8 cellular contexts compared by ENCODE assay signal in the genomic region with DNA sequence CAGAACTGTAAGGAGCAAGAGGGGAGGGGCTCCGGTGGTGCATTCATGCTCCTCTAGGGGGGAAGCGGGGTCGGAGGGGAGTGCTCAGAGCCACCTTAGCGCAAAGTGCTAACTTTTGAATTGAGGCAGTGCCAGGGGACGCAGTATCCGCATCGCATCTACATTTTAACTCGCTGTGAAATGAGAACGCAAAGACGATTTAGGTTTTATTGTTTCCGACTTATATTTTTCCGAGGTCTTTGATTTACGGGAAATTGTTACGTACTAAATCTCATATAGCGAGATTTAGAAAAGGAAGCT. TPM values are rescaled to one million over a fixed set of nuclear protein-coding genes. Genes with fewer than 3 reads are reported as not detected.
DNase-seq lines count a peak whose midpoint lies in the region; ATAC-seq, FAIRE-seq and TF ChIP-seq lines count a peak whose summit lies in the region.

No MANE protein-coding gene starts in this region.

- H3K4me1 Mint-ChIP-seq in CD8-positive, alpha-beta memory T cell, result peaks cover 23 to 44% (median 33%) of the 10 kb centered on the region in 3 donors
- H3K4me1 Mint-ChIP-seq in osteocyte (ENCODE audit: unreplicated experiment), result peaks cover 41% of the 10 kb centered on the region

- POLR2A ChIA-PET in CD8-positive, alpha-beta memory T cell (lab: Charles Lee), result interaction anchor here (1.2 to 3.0 kb wide), 4 partner anchors 101 to 950 kb away, joined by 3 to 27 read pairs (median 4); a partner anchor contains a TSS
- POLR2A ChIA-PET in endothelial cell of umbilical vein (lab: Charles Lee), result interaction anchor here (0.8 kb wide), 1 partner anchor 29 kb away, joined by 5 read pairs; no protein-coding TSS in a partner anchor

- peak overlapping the region; percentile 94 for H3K4me3 ChIP-seq in CD8-positive, alpha-beta memory T cell (ENCODE audit: low read length)
- H3K4me3 ChIP-seq in endothelial cell of umbilical vein (replicated peaks in 1 of 3; ENCODE audit: insufficient read depth in 1 of 3, low read depth in 1 of 3, low read length in 3 of 3), result peak overlapping the region; percentile 65 to 94 (median 68)

- peaks cover 2 to 8% of the 10 kb centered on the region in 2 donors for H3K27me3 Mint-ChIP-seq in CD8-positive, alpha-beta memory T cell
- peaks cover 10% of the 10 kb centered on the region for H3K27me3 Mint-ChIP-seq in osteocyte (ENCODE audit: unreplicated experiment)

- no peaks in the 10 kb centered on the region for H3K27me3 ChIP-seq in CD8-positive, alpha-beta memory T cell (ENCODE audit: insufficient read depth, low read length, poor library complexity, severe bottlenecking)
- peaks cover 0 to 8% of the 10 kb centered on the region in 2 experiments for H3K27me3 ChIP-seq in endothelial cell of umbilical vein (ENCODE audit: control insufficient read depth in 2 of 2, insufficient read depth in 2 of 2, low read length in 2 of 2)

- DNase-seq in CD8-positive, alpha-beta memory T cell, result no peak
- DNase-seq in endothelial cell of umbilical vein (ENCODE audit: low read depth, low spot score), result no peak
- no peak for DNase-seq in osteocyte (ENCODE audit: extremely low spot score, unreplicated experiment)
- DNase-seq in ecto neural progenitor cell (ENCODE audit: low spot score), result no peak
- DNase-seq in kidney tubule cell (ENCODE audit: low spot score), result no peak
- DNase-seq in NCI-H2171 treated with DMSO at 0.1 percent for 48 hours (lab: John Stamatoyannopoulos, UW), result no peak

- H4K20me1 ChIP-seq in endothelial cell of umbilical vein (replicated peaks; ENCODE audit: control insufficient read depth, extremely low read depth, insufficient read depth, low read length), result no peaks in the 10 kb centered on the region

- peak overlapping the region; percentile 92 to 98 (median 97) for H3K4me3 Mint-ChIP-seq in CD8-positive, alpha-beta memory T cell
- H3K4me3 Mint-ChIP-seq in osteocyte (ENCODE audit: unreplicated experiment), result peak overlapping the region; percentile 98

- intact Hi-C loops in endothelial cell of umbilical vein (cut with micrococcal nuclease), result loop anchor here (1.0 to 2.0 kb wide), 8 partner anchors 15 to 718 kb away; a partner anchor contains a TSS

- dilution Hi-C loops in endothelial cell of umbilical vein (cut with MboI; ENCODE audit: extremely low pct_ligation_motif_present, low sequenced_read_pairs), result no loop called here

- peaks cover 9% of the 10 kb centered on the region for H3K79me2 ChIP-seq in endothelial cell of umbilical vein (ENCODE audit: control insufficient read depth, insufficient read depth, low read length)

- peak overlapping the region; percentile 99 for H3K4me2 ChIP-seq in endothelial cell of umbilical vein (ENCODE audit: insufficient read depth, low read length)

- peak overlapping the region; percentile 93 to 99 (median 98) for H3K27ac Mint-ChIP-seq in CD8-positive, alpha-beta memory T cell
- H3K27ac Mint-ChIP-seq in osteocyte (ENCODE audit: unreplicated experiment), result peak overlapping the region; percentile 98

- TF ChIP-seq CTCF in endothelial cell of umbilical vein (IDR thresholded peaks at IDR 0.05; ENCODE audit: extremely low read depth in 1 of 2, insufficient read depth in 1 of 2, low read depth in 1 of 2, low read length in 2 of 2), result peak in 1 of 2 donors; percentile 14
- no peak for TF ChIP-seq CTCF in osteocyte (IDR thresholded peaks at IDR 0.05)

- H3K9me3 ChIP-seq in CD8-positive, alpha-beta memory T cell (ENCODE audit: low read length), result no peaks in the 10 kb centered on the region
- H3K9me3 ChIP-seq in endothelial cell of umbilical vein (replicated peaks; ENCODE audit: control insufficient read depth, insufficient read depth, low read length), result no peaks in the 10 kb centered on the region

- H3K36me3 Mint-ChIP-seq in CD8-positive, alpha-beta memory T cell, result peaks cover 0 to 10% (median 0%) of the 10 kb centered on the region in 3 donors
- H3K36me3 Mint-ChIP-seq in osteocyte (ENCODE audit: unreplicated experiment), result peaks cover 3% of the 10 kb centered on the region

- peaks cover 19% of the 10 kb centered on the region for H3K4me1 ChIP-seq in CD8-positive, alpha-beta memory T cell (ENCODE audit: insufficient read depth, low read length)
- H3K4me1 ChIP-seq in endothelial cell of umbilical vein (ENCODE audit: control insufficient read depth, extremely low read depth, insufficient read depth, low read length), result peaks cover 9% of the 10 kb centered on the region

- CTCF ChIA-PET in CD8-positive, alpha-beta memory T cell (lab: Charles Lee), result no interaction called here
- CTCF ChIA-PET in endothelial cell of umbilical vein (lab: Charles Lee), result interaction anchor here (1.3 to 2.8 kb wide), 3 partner anchors 15 to 101 kb away, joined by 4 to 10 read pairs (median 8); no protein-coding TSS in a partner anchor

- FAIRE-seq in endothelial cell of umbilical vein (lab: Jason Lieb, UNC), result no peak

- TF ChIP-seq POLR2A in endothelial cell of umbilical vein (IDR thresholded peaks at IDR 0.05; ENCODE audit: low read depth, low read length), result no peak

- no peaks in the 10 kb centered on the region for H3K9me3 Mint-ChIP-seq in CD8-positive, alpha-beta memory T cell
- H3K9me3 Mint-ChIP-seq in osteocyte (ENCODE audit: unreplicated experiment), result no peaks in the 10 kb centered on the region

- ATAC-seq in GM21360 (IDR thresholded peaks at IDR 0.05; ENCODE audit: unreplicated experiment), result no peak

- H3K9me1 ChIP-seq in endothelial cell of umbilical vein (replicated peaks; ENCODE audit: control insufficient read depth, extremely low read depth, insufficient read depth, low read length), result no peaks in the 10 kb centered on the region

- H3K9ac ChIP-seq in endothelial cell of umbilical vein (replicated peaks; ENCODE audit: extremely low read depth, insufficient read depth, low read length), result peak overlapping the region; percentile 81

- H2AFZ ChIP-seq in endothelial cell of umbilical vein (ENCODE audit: low read depth, low read length), result peak overlapping the region; percentile 16

- H3K36me3 ChIP-seq in CD8-positive, alpha-beta memory T cell (ENCODE audit: insufficient read depth, low read length), result no peaks in the 10 kb centered on the region
- no peaks in the 10 kb centered on the region for H3K36me3 ChIP-seq in endothelial cell of umbilical vein (ENCODE audit: control insufficient read depth in 2 of 2, extremely low read depth in 1 of 2, insufficient read depth in 2 of 2, low read length in 2 of 2)

- no TSS peak for BruUV-seq in endothelial cell of umbilical vein (replicated peaks; lab: Mats Ljungman, UMichigan)

- H3K27ac ChIP-seq in CD8-positive, alpha-beta memory T cell (ENCODE audit: low read depth, low read length), result peak overlapping the region; percentile 90
- peak overlapping the region; percentile 54 for H3K27ac ChIP-seq in endothelial cell of umbilical vein (ENCODE audit: insufficient read depth, low read depth, low read length)

TF ChIP-seq in PFSK-1, 5 proteins besides CTCF, POLR2A, EP300 and RAD21:
- peak; percentile 17; the same call in 1 of the 2 replicates for TF ChIP-seq SIN3A (IDR thresholded peaks at IDR 0.05; ENCODE audit: borderline replicate concordance, insufficient read depth, low read length)
- no peak for TF ChIP-seq FOXP2 (optimal IDR thresholded peaks at IDR 0.05; ENCODE audit: borderline replicate concordance, extremely low read depth, extremely low read length, insufficient read depth)
TF ChIP-seq in PFSK-1: peak in this region for 1.

TF ChIP-seq in endothelial cell of umbilical vein, 7 proteins besides CTCF, POLR2A, EP300 and RAD21:
- TF ChIP-seq FOS (IDR thresholded peaks at IDR 0.05; ENCODE audit: borderline replicate concordance, insufficient read depth, low read length) (no peak), MYC (IDR thresholded peaks at IDR 0.05; ENCODE audit: low read depth, low read length) (no peak), JUN (IDR thresholded peaks at IDR 0.05; ENCODE audit: borderline replicate concordance, insufficient read depth, insufficient read length, low read depth) (no peak), POLR2AphosphoS5 (IDR thresholded peaks at IDR 0.05; ENCODE audit: insufficient read depth, low read depth, low read length) (peak; percentile 81), EZH2 (IDR thresholded peaks at IDR 0.05; ENCODE audit: borderline replicate concordance, low read depth, low read length, severe bottlenecking) (no peak)
- TF ChIP-seq, protein P1, sequence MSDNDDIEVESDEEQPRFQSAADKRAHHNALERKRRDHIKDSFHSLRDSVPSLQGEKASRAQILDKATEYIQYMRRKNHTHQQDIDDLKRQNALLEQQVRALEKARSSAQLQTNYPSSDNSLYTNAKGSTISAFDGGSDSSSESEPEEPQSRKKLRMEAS (IDR thresholded peaks at IDR 0.05; ENCODE audit: insufficient read depth, insufficient read length), result no peak

RNA-seq across cellular contexts. Expression of a gene that starts 0.2 kb away (rescaled TPM):
- 10 to 100 TPM; 12.8 to 13.6 TPM for total RNA-seq in CD8-positive, alpha-beta memory T cell
- 14.4 TPM for polyA plus RNA-seq in CD8-positive, alpha-beta memory T cell
- 6.7 TPM for polyA plus RNA-seq in PFSK-1 (2012; ENCODE audit: insufficient read length, low read depth)
- 18.2 and 19.6 TPM in 2 replicates for total RNA-seq in endothelial cell of umbilical vein
- 7.6 and 9.2 TPM in 2 replicates for polyA plus RNA-seq in endothelial cell of umbilical vein
- 11.0 and 11.9 TPM in 2 replicates for polyA plus RNA-seq in endothelial cell of umbilical vein (2011; cell fraction: cytosol; rRNA removed)
- 7.9 and 10.6 TPM in 2 replicates for polyA plus RNA-seq in endothelial cell of umbilical vein (2011; cell fraction: nucleus; rRNA removed)
- polyA plus RNA-seq in endothelial cell of umbilical vein (2012), result 14.3 and 21.7 TPM in 2 replicates
- polyA minus RNA-seq in endothelial cell of umbilical vein, result 12.4 and 13.6 TPM in 2 replicates
- 26.4 TPM for polyA minus RNA-seq in endothelial cell of umbilical vein (2011; cell fraction: cytosol; rRNA and poly(A)+ RNA removed)
- polyA minus RNA-seq in endothelial cell of umbilical vein (2011; cell fraction: nucleus; rRNA and poly(A)+ RNA removed), result 15.4 and 19.4 TPM in 2 replicates
- total RNA-seq in osteocyte, result 27.1 and 30.2 TPM in 2 replicates
